ENCODE assay signal across 14 cellular contexts in genomic region chr7:36058020-36058592, GRCh38.
DNase-seq lines count a peak whose midpoint lies in the region; ATAC-seq, FAIRE-seq and TF ChIP-seq lines count a peak whose summit lies in the region.
"Had no signal": no experiment of that assay in that cellular context is flagged by ENCODE, and none has a peak within 500 bp of the region (broad histone marks: within the 10 kb centered on the region; RNA-seq: fewer than 3 reads in every experiment).

No MANE protein-coding gene starts in this region.

- H3K79me1 ChIP-seq in H1 (ENCODE audit: low read depth, low read length), result no peaks in the 10 kb centered on the region

- H2BK120ac ChIP-seq in H1 (replicated peaks; ENCODE audit: low read depth, low read length), result no peak overlapping the region

- FAIRE-seq in H1 (lab: Jason Lieb, UNC), result no peak

- POLR2A ChIA-PET in H1 (lab: Charles Lee; ENCODE audit: partially characterized antibody), result no interaction called here

- H4K91ac ChIP-seq in H1 (replicated peaks; ENCODE audit: insufficient read length, low read length), result no peak overlapping the region

- H3K79me2 ChIP-seq in H1 (ENCODE audit: control insufficient read depth in 1 of 2, insufficient read depth in 2 of 2, low read length in 2 of 2), result no peaks in the 10 kb centered on the region

- H3K23me2 ChIP-seq in H1 (ENCODE audit: low read depth, low read length), result no peaks in the 10 kb centered on the region

- no peak overlapping the region; a peak in 1 of 7 replicates for H3K9ac ChIP-seq in H1 (replicated peaks in 1 of 4; ENCODE audit: extremely low read depth in 1 of 4, low read depth in 3 of 4, low read length in 3 of 4)
- H3K9ac ChIP-seq: BLaER1 had no signal

- H2BK20ac ChIP-seq in H1 (ENCODE audit: low read length), result no peak overlapping the region

- TF ChIP-seq RAD21 in H1 (IDR thresholded peaks at IDR 0.05 in 1 of 2, conservative IDR thresholded peaks at IDR 0.05 in 1 of 2; ENCODE audit: low read depth in 2 of 2, low read length in 2 of 2), result no peak

- no peak overlapping the region for H3K18ac ChIP-seq in H1 (ENCODE audit: extremely low read depth, low read length)

- H3K9me3 ChIP-seq in H1 (ENCODE audit: insufficient read depth in 2 of 2, low read depth in 1 of 2, low read length in 1 of 2), result no peaks in the 10 kb centered on the region
- H3K9me3 ChIP-seq: BLaER1 had no signal

- no peak overlapping the region for H3K4me3 ChIP-seq in H1 (ENCODE audit: extremely low read depth in 1 of 4, insufficient read depth in 2 of 4, low read depth in 3 of 4, low read length in 4 of 4)
- H3K4me3 ChIP-seq: BLaER1 had no signal

- H2AFZ ChIP-seq in H1 (ENCODE audit: low read length), result no peak overlapping the region; the same call in 1 of the 2 replicates

- H2BK12ac ChIP-seq in H1 (ENCODE audit: low read depth, low read length), result no peak overlapping the region

- no peak overlapping the region for H2BK5ac ChIP-seq in H1 (ENCODE audit: low read depth, low read length)

- no peak for TF ChIP-seq POLR2A in H1 (IDR thresholded peaks at IDR 0.05; ENCODE audit: control extremely low read depth in 1 of 2, low read depth in 2 of 2, low read length in 2 of 2)

- no peak overlapping the region for H3K23ac ChIP-seq in H1 (ENCODE audit: insufficient read length)

- no peak overlapping the region for H3K4me2 ChIP-seq in H1 (ENCODE audit: insufficient read depth in 1 of 2, low read depth in 2 of 2, low read length in 2 of 2)
- H3K4me2 ChIP-seq: BLaER1 had no signal

- H4K5ac ChIP-seq in H1 (ENCODE audit: insufficient read length, low read depth, low read length), result no peak overlapping the region

- no peaks in the 10 kb centered on the region for H3K36me3 ChIP-seq in H1 (ENCODE audit: control insufficient read depth in 2 of 4, insufficient read depth in 4 of 4, low read length in 3 of 4)
- H3K36me3 ChIP-seq: BLaER1 had no signal

- TF ChIP-seq CTCF in H1 (IDR thresholded peaks at IDR 0.05; ENCODE audit: control extremely low read depth in 1 of 3, insufficient read depth in 1 of 3, low read depth in 1 of 3, low read length in 3 of 3), result no peak

- H3K27me3 ChIP-seq in H1 (replicated peaks in 1 of 4; ENCODE audit: control insufficient read depth in 3 of 4, extremely low read depth in 1 of 4, insufficient read depth in 3 of 4, low read length in 3 of 4), result no peaks in the 10 kb centered on the region; a peak in 1 of 7 replicates
- H3K27me3 ChIP-seq: BLaER1 had no signal

- H3K4me1 ChIP-seq in H1 (replicated peaks in 1 of 4; ENCODE audit: control insufficient read depth in 3 of 4, insufficient read depth in 4 of 4, low read length in 3 of 4), result peaks cover 0 to 3% (median 0%) of the 10 kb centered on the region in 4 experiments; a peak in 1 of 7 replicates

- H3K14ac ChIP-seq in H1 (ENCODE audit: insufficient read length), result no peak overlapping the region

- TF ChIP-seq EP300 in H1 (IDR thresholded peaks at IDR 0.05; ENCODE audit: borderline replicate concordance in 1 of 2, low read depth in 2 of 2, low read length in 2 of 2), result no peak

- no peak overlapping the region for H2BK15ac ChIP-seq in H1 (ENCODE audit: low read length)

- CTCF ChIA-PET in H1 (lab: Charles Lee; ENCODE audit: partially characterized antibody), result interaction anchor here (1.6 kb wide), 1 partner anchor 10 kb away, joined by 5 read pairs; no protein-coding TSS in a partner anchor

- ATAC-seq in GM18511 (IDR thresholded peaks at IDR 0.05; ENCODE audit: unreplicated experiment) (peak; percentile 67), GM21360 (IDR thresholded peaks at IDR 0.05; ENCODE audit: unreplicated experiment) (peak; percentile 64), HG02973 (IDR thresholded peaks at IDR 0.05; ENCODE audit: unreplicated experiment) (peak; percentile 57)

- no peak overlapping the region for H3K27ac ChIP-seq in H1 (ENCODE audit: low read depth, low read length)
- H3K27ac ChIP-seq: BLaER1 had no signal

- no peak overlapping the region for H4K8ac ChIP-seq in H1 (ENCODE audit: extremely low read depth, insufficient read depth, low read length)

- no peaks in the 10 kb centered on the region for H4K20me1 ChIP-seq in H1 (replicated peaks in 1 of 2; ENCODE audit: control insufficient read depth in 1 of 2, insufficient read depth in 2 of 2, low read length in 2 of 2)
- H4K20me1 ChIP-seq: BLaER1 had no signal

- WGBS in H1 (ENCODE audit: extremely low coverage in 1 of 2, insufficient coverage in 1 of 2, insufficient read length in 1 of 2, insufficient replicate concordance in 2 of 2, low coverage in 1 of 2, low lambda C conversion rate in 2 of 2, missing lambda C conversion rate in 1 of 2), 2 experiments, result 87% methylated on average over 9 of the region's 9 CpGs; no CpG with 5 or more reads in 1 of the 2 experiments

- no peak overlapping the region for H3K4ac ChIP-seq in H1 (replicated peaks; ENCODE audit: insufficient read length, low read depth, low read length)

- no peak overlapping the region for H2AK5ac ChIP-seq in H1 (ENCODE audit: low read depth, low read length)

- H3K56ac ChIP-seq in H1 (replicated peaks; ENCODE audit: insufficient read length, low read depth, low read length), result no peak overlapping the region

- DNase-seq in H1 (ENCODE audit: low read depth in 1 of 2, low spot score in 2 of 2) (no peak), NCI-H1436 treated with DMSO at 0.1 percent for 48 hours (lab: John Stamatoyannopoulos, UW) (no peak), NCI-H1417 (lab: John Stamatoyannopoulos, UW) (no peak)
- no peak for DNase-seq in activated CD4-positive, alpha-beta T cell treated with anti-CD3 and anti-CD28 coated beads, Interleukin-2, amount 50 U/mL, for 1 hour
- no peak for DNase-seq in activated CD4-positive, alpha-beta T cell treated with anti-CD3 and anti-CD28 coated beads, Interleukin-2, amount 50 U/mL, for 4 hours
- DNase-seq: activated CD4-positive, CD25-positive, alpha-beta regulatory T cell; GDM1; head of caudate nucleus; NCI-H1417 treated with DMSO at 0.1 percent for 48 hours; NCI-H82 had no signal

TF ChIP-seq in H1, 55 proteins besides CTCF, POLR2A, EP300 and RAD21:
- TF ChIP-seq MAX (IDR thresholded peaks at IDR 0.05), result no peak
- TF ChIP-seq TEAD4 (IDR thresholded peaks at IDR 0.05; ENCODE audit: low read depth, low read length), result 0 out of 2 replicates have a peak, but pooled peaks have one; percentile 5
TF ChIP-seq in H1: peak in this region for 1.
